Comparison of ENCODE assay signal across 14 cellular contexts in the genomic region with DNA sequence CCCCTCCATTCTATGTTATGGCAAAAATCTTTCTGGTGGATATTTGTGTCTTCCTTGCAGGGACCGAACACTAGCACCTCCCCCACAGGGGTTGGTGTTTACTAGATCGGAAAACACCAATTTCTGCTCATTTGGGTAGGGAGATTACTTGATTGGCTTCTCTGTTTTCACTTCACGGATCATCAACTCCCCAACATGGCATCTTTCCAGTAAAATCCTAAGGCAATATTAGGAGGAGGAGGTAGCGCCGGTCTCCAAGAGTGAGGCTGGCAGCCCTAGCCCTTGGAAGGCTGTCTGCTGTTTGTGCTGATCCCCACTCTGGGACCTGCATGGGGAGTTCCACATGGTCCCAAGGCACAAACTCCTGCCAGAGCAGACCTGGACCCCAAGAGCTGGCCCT. TPM values are rescaled to one million over a fixed set of nuclear protein-coding genes. Genes with fewer than 3 reads are reported as not detected.
DNase-seq lines count a peak whose midpoint lies in the region.
"Had no signal": no experiment of that assay in that cellular context is flagged by ENCODE, and none has a peak within 500 bp of the region (broad histone marks: within the 10 kb centered on the region; RNA-seq: fewer than 3 reads in every experiment).

No MANE protein-coding gene starts in this region.

- DNase-seq in DMS79 treated with DMSO at 0.1 percent for 48 hours (lab: John Stamatoyannopoulos, UW), result peak; percentile 6
- no peak for DNase-seq in DMS79 (lab: John Stamatoyannopoulos, UW)
- peak; percentile 55 for DNase-seq in NCI-H1092 treated with DMSO at 0.1 percent for 48 hours (lab: John Stamatoyannopoulos, UW)
- DNase-seq in NCI-H69 (lab: John Stamatoyannopoulos, UW), result peak; percentile 91
- peak; percentile 9 for DNase-seq in myocyte (ENCODE audit: low read depth)
- no peak for DNase-seq in activated CD8-positive, alpha-beta memory T cell treated with anti-CD3 and anti-CD28 coated beads, Interleukin-2, amount 50 U/mL, for 4 hours
- no peak for DNase-seq in central memory CD4-positive, alpha-beta T cell
- no peak for DNase-seq in activated gamma-delta T cell (lab: John Stamatoyannopoulos, UW)
- DNase-seq: 8988T, MM.1S, NCI-H1417, NCI-H187, PC-9 had no signal

RNA-seq across cellular contexts. Expression of gene VASH2, which starts 12.2 kb away (rescaled TPM):
- total RNA-seq in myocyte, result 75.0 and 113 TPM in 2 replicates
- 57.7 TPM for polyA plus RNA-seq in myocyte (2012)
- total RNA-seq: B cell, PC-9 had no signal

RNA-seq across cellular contexts. Expression of gene ANGEL2, which starts 53.2 kb away (rescaled TPM):
- 36.3 and 59.0 TPM in 2 replicates for total RNA-seq in myocyte
- 15.8 TPM for polyA plus RNA-seq in myocyte (2012)

Comparison
In these comparisons a context has a peak if more than half of its experiments do, and no peak if none do; other contexts are left out.
1. DNase-seq: peak in DMS79 treated with DMSO at 0.1 percent for 48 hours (single experiment), NCI-H1092 treated with DMSO at 0.1 percent for 48 hours (single experiment), NCI-H69 (single experiment) and myocyte (single experiment); none in DMS79 (single experiment), activated CD8-positive, alpha-beta memory T cell treated with anti-CD3 and anti-CD28 coated beads, Interleukin-2, amount 50 U/mL, for 4 hours (single experiment), central memory CD4-positive, alpha-beta T cell (single experiment) and activated gamma-delta T cell (single experiment).